8 cellular contexts compared by ENCODE assay signal in the genomic region with DNA sequence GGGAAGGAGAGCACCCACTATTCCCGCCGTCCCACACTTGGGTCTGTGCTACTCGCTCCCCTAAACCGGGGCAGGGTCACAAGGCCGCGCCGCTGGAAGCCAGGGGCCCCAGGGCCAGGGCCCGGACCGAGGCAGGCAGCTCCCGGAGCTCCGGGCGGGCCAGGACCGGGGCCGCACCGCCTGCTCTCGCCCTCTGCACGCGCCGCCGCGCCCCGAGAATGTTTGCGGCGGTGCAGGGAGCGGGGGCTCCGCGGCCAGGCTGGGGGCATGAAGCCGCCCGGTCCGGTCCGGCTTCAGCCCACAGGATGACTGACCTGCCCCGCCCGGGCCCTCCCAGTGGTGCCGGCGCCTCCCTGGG. TPM values are rescaled to one million over a fixed set of nuclear protein-coding genes. Genes with fewer than 3 reads are reported as not detected.
A peak's percentile ranks its signal among the peaks of the same experiment; 100 is the strongest.
DNase-seq lines count a peak whose midpoint lies in the region; ATAC-seq and TF ChIP-seq lines count a peak whose summit lies in the region.

No MANE protein-coding gene starts in this region.

- no peak for TF ChIP-seq EP300 in gastroesophageal sphincter (IDR thresholded peaks at IDR 0.05)

- H3K9me3 ChIP-seq in Peyer's patch (no peaks in the 10 kb centered on the region), gastroesophageal sphincter (peaks cover 0 to 2% (median 0%) of the 10 kb centered on the region in 3 donors)

- TF ChIP-seq POLR2A in Peyer's patch (IDR thresholded peaks at IDR 0.05), result no peak
- TF ChIP-seq POLR2A in gastroesophageal sphincter (IDR thresholded peaks at IDR 0.05), result no peak

- no peak for TF ChIP-seq CTCF in Peyer's patch (IDR thresholded peaks at IDR 0.05)
- TF ChIP-seq CTCF in gastroesophageal sphincter (IDR thresholded peaks at IDR 0.05), result no peak

- H3K27me3 ChIP-seq in Peyer's patch (peaks cover 0 to 4% of the 10 kb centered on the region in 2 donors), gastroesophageal sphincter (peaks cover 50% of the 10 kb centered on the region)

- ATAC-seq in GM21528 (IDR thresholded peaks at IDR 0.05; ENCODE audit: low FRiP score, unreplicated experiment), result peak; percentile 19
- ATAC-seq in gastroesophageal sphincter, result no peak
- ATAC-seq in HG03469 (IDR thresholded peaks at IDR 0.05; ENCODE audit: unreplicated experiment), result no peak
- ATAC-seq in GM19395 (IDR thresholded peaks at IDR 0.05; ENCODE audit: unreplicated experiment), result no peak

- H3K4me3 ChIP-seq in Peyer's patch (peak overlapping the region; percentile 35 to 53 (median 43)), gastroesophageal sphincter (peak overlapping the region; percentile 26 to 59), skin epidermis (peak overlapping the region; percentile 18 to 57 (median 50))

- H3K4me1 ChIP-seq in Peyer's patch (peaks cover 0 to 13% (median 5%) of the 10 kb centered on the region in 4 donors), gastroesophageal sphincter (peaks cover 0 to 14% (median 8%) of the 10 kb centered on the region in 3 donors)

- DNase-seq in Peyer's patch (no peak), NK-92 (lab: John Stamatoyannopoulos, UW; ENCODE audit: unreplicated experiment) (no peak), SW480 (ENCODE audit: low spot score) (no peak)

- H3K27ac ChIP-seq in Peyer's patch (no peak overlapping the region), gastroesophageal sphincter (peak overlapping the region in 1 of 4 donors; percentile 57), skin epidermis (peak overlapping the region in 5 of 21 experiments; percentile 11 to 55 (median 19))

- WGBS in gastroesophageal sphincter (ENCODE audit: low coverage in 1 of 2), 2 donors, result 9% methylated on average over 3 of the region's 35 CpGs; no CpG with 5 or more reads in 1 of the 2 donors

- no peaks in the 10 kb centered on the region for H3K36me3 ChIP-seq in Peyer's patch
- H3K36me3 ChIP-seq in gastroesophageal sphincter, result no peaks in the 10 kb centered on the region

RNA-seq across cellular contexts. Expression of gene CTSV, which starts 0.4 kb away (rescaled TPM):
- total RNA-seq in Peyer's patch (1 to 10 TPM in 2 of 4 donors, under 1 TPM in 1, not detected in 1; 0.27 to 1.9 (median 1.2) TPM), gastroesophageal sphincter (under 1 TPM in 3 of 4 donors, not detected in 1; 0.19 to 0.93 (median 0.57) TPM)
